ENCODE assay signal across 1 cellular context in genomic region chr2:60581461-60582282, GRCh38.
TF ChIP-seq lines count a peak whose summit lies in the region.

No MANE protein-coding gene starts in this region.

TF ChIP-seq in HepG2, 621 proteins besides CTCF, POLR2A, EP300 and RAD21 (continued from another document and continues in another):
- TF ChIP-seq ERF (CRISPR knock-in tag; IDR thresholded peaks at IDR 0.05): peak; percentile 57; the same call in 1 of the 2 replicates
- no peak for TF ChIP-seq ZNF274 (CRISPR knock-in tag; IDR thresholded peaks at IDR 0.05)
- 0 out of 2 replicates have a peak, but pooled peaks have one; percentile 31 for TF ChIP-seq MAZ (IDR thresholded peaks at IDR 0.05; ENCODE audit: borderline replicate concordance, low read depth, low read length)
- TF ChIP-seq MAZ (CRISPR knock-in tag; IDR thresholded peaks at IDR 0.05; ENCODE audit: low read depth): peak; percentile 43; the same call in 1 of the 2 replicates
- TF ChIP-seq, protein P1, sequence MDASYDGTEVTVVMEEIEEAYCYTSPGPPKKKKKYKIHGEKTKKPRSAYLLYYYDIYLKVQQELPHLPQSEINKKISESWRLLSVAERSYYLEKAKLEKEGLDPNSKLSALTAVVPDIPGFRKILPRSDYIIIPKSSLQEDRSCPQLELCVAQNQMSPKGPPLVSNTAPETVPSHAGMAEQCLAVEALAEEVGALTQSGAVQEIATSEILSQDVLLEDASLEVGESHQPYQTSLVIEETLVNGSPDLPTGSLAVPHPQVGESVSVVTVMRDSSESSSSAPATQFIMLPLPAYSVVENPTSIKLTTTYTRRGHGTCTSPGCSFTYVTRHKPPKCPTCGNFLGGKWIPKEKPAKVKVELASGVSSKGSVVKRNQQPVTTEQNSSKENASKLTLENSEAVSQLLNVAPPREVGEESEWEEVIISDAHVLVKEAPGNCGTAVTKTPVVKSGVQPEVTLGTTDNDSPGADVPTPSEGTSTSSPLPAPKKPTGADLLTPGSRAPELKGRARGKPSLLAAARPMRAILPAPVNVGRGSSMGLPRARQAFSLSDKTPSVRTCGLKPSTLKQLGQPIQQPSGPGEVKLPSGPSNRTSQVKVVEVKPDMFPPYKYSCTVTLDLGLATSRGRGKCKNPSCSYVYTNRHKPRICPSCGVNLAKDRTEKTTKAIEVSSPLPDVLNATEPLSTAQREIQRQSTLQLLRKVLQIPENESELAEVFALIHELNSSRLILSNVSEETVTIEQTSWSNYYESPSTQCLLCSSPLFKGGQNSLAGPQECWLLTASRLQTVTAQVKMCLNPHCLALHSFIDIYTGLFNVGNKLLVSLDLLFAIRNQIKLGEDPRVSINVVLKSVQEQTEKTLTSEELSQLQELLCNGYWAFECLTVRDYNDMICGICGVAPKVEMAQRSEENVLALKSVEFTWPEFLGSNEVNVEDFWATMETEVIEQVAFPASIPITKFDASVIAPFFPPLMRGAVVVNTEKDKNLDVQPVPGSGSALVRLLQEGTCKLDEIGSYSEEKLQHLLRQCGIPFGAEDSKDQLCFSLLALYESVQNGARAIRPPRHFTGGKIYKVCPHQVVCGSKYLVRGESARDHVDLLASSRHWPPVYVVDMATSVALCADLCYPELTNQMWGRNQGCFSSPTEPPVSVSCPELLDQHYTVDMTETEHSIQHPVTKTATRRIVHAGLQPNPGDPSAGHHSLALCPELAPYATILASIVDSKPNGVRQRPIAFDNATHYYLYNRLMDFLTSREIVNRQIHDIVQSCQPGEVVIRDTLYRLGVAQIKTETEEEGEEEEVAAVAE (CRISPR knock-in tag; IDR thresholded peaks at IDR 0.05; ENCODE audit: borderline replicate concordance): no peak
- TF ChIP-seq NPAS2 (CRISPR knock-in tag; IDR thresholded peaks at IDR 0.05; ENCODE audit: borderline replicate concordance): no peak
- TF ChIP-seq, protein P2, sequence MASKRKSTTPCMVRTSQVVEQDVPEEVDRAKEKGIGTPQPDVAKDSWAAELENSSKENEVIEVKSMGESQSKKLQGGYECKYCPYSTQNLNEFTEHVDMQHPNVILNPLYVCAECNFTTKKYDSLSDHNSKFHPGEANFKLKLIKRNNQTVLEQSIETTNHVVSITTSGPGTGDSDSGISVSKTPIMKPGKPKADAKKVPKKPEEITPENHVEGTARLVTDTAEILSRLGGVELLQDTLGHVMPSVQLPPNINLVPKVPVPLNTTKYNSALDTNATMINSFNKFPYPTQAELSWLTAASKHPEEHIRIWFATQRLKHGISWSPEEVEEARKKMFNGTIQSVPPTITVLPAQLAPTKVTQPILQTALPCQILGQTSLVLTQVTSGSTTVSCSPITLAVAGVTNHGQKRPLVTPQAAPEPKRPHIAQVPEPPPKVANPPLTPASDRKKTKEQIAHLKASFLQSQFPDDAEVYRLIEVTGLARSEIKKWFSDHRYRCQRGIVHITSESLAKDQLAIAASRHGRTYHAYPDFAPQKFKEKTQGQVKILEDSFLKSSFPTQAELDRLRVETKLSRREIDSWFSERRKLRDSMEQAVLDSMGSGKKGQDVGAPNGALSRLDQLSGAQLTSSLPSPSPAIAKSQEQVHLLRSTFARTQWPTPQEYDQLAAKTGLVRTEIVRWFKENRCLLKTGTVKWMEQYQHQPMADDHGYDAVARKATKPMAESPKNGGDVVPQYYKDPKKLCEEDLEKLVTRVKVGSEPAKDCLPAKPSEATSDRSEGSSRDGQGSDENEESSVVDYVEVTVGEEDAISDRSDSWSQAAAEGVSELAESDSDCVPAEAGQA (IDR thresholded peaks at IDR 0.05; ENCODE audit: low read depth): no peak
- TF ChIP-seq, protein P2 (CRISPR knock-in tag; IDR thresholded peaks at IDR 0.05; ENCODE audit: borderline replicate concordance): no peak
- no peak for TF ChIP-seq ZBTB44 (CRISPR knock-in tag; IDR thresholded peaks at IDR 0.05)
- no peak for TF ChIP-seq ZBTB38 (CRISPR knock-in tag; IDR thresholded peaks at IDR 0.05)
- no peak for TF ChIP-seq RARG (CRISPR knock-in tag; IDR thresholded peaks at IDR 0.05; ENCODE audit: low read depth)
- peak; percentile 43; the same call in 1 of the 2 replicates for TF ChIP-seq ZNF350 (CRISPR knock-in tag; IDR thresholded peaks at IDR 0.05; ENCODE audit: borderline replicate concordance, low read depth)
- TF ChIP-seq STAG1 (CRISPR knock-in tag; IDR thresholded peaks at IDR 0.05): peak; percentile 96
- TF ChIP-seq NFATC3 (CRISPR knock-in tag; IDR thresholded peaks at IDR 0.05): no peak
- TF ChIP-seq, protein P3, sequence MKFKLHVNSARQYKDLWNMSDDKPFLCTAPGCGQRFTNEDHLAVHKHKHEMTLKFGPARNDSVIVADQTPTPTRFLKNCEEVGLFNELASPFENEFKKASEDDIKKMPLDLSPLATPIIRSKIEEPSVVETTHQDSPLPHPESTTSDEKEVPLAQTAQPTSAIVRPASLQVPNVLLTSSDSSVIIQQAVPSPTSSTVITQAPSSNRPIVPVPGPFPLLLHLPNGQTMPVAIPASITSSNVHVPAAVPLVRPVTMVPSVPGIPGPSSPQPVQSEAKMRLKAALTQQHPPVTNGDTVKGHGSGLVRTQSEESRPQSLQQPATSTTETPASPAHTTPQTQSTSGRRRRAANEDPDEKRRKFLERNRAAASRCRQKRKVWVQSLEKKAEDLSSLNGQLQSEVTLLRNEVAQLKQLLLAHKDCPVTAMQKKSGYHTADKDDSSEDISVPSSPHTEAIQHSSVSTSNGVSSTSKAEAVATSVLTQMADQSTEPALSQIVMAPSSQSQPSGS (CRISPR knock-in tag; IDR thresholded peaks at IDR 0.05): no peak
- no peak for TF ChIP-seq RFX1 (IDR thresholded peaks at IDR 0.05)
- TF ChIP-seq, protein P4, sequence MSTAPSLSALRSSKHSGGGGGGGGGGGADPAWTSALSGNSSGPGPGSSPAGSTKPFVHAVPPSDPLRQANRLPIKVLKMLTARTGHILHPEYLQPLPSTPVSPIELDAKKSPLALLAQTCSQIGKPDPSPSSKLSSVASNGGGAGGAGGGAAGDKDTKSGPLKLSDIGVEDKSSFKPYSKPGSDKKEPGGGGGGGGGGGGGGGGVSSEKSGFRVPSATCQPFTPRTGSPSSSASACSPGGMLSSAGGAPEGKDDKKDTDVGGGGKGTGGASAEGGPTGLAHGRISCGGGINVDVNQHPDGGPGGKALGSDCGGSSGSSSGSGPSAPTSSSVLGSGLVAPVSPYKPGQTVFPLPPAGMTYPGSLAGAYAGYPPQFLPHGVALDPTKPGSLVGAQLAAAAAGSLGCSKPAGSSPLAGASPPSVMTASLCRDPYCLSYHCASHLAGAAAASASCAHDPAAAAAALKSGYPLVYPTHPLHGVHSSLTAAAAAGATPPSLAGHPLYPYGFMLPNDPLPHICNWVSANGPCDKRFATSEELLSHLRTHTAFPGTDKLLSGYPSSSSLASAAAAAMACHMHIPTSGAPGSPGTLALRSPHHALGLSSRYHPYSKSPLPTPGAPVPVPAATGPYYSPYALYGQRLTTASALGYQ (CRISPR knock-in tag; IDR thresholded peaks at IDR 0.05): no peak
- TF ChIP-seq, protein P5, sequence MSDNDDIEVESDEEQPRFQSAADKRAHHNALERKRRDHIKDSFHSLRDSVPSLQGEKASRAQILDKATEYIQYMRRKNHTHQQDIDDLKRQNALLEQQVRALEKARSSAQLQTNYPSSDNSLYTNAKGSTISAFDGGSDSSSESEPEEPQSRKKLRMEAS (IDR thresholded peaks at IDR 0.05): peak; percentile 41; the same call in 1 of the 2 replicates
- TF ChIP-seq, protein P6, sequence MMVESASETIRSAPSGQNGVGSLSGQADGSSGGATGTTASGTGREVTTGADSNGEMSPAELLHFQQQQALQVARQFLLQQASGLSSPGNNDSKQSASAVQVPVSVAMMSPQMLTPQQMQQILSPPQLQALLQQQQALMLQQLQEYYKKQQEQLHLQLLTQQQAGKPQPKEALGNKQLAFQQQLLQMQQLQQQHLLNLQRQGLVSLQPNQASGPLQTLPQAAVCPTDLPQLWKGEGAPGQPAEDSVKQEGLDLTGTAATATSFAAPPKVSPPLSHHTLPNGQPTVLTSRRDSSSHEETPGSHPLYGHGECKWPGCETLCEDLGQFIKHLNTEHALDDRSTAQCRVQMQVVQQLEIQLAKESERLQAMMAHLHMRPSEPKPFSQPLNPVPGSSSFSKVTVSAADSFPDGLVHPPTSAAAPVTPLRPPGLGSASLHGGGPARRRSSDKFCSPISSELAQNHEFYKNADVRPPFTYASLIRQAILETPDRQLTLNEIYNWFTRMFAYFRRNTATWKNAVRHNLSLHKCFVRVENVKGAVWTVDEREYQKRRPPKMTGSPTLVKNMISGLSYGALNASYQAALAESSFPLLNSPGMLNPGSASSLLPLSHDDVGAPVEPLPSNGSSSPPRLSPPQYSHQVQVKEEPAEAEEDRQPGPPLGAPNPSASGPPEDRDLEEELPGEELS (CRISPR knock-in tag; IDR thresholded peaks at IDR 0.05): no peak
- TF ChIP-seq, protein P7, sequence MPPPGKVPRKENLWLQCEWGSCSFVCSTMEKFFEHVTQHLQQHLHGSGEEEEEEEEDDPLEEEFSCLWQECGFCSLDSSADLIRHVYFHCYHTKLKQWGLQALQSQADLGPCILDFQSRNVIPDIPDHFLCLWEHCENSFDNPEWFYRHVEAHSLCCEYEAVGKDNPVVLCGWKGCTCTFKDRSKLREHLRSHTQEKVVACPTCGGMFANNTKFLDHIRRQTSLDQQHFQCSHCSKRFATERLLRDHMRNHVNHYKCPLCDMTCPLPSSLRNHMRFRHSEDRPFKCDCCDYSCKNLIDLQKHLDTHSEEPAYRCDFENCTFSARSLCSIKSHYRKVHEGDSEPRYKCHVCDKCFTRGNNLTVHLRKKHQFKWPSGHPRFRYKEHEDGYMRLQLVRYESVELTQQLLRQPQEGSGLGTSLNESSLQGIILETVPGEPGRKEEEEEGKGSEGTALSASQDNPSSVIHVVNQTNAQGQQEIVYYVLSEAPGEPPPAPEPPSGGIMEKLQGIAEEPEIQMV (CRISPR knock-in tag; IDR thresholded peaks at IDR 0.05; ENCODE audit: low read depth): peak; percentile 71; the same call in 1 of the 2 replicates
- no peak for TF ChIP-seq JARID2 (CRISPR knock-in tag; IDR thresholded peaks at IDR 0.05; ENCODE audit: insufficient replicate concordance)
- TF ChIP-seq MED8 (CRISPR knock-in tag; IDR thresholded peaks at IDR 0.05; ENCODE audit: insufficient replicate concordance): no peak
- no peak for TF ChIP-seq ZNF441 (CRISPR knock-in tag; IDR thresholded peaks at IDR 0.05; ENCODE audit: borderline replicate concordance)
- no peak for TF ChIP-seq ZNF567 (CRISPR knock-in tag; IDR thresholded peaks at IDR 0.05; ENCODE audit: borderline replicate concordance)
- 0 out of 2 replicates have a peak, but pooled peaks have one; percentile 69 for TF ChIP-seq ZNF691 (CRISPR knock-in tag; IDR thresholded peaks at IDR 0.05; ENCODE audit: borderline replicate concordance, low read depth)
- no peak for TF ChIP-seq TCF7 (IDR thresholded peaks at IDR 0.05; ENCODE audit: low read depth)
- TF ChIP-seq ZNF44 (CRISPR knock-in tag; IDR thresholded peaks at IDR 0.05): no peak
- no peak for TF ChIP-seq SRSF1 (optimal IDR thresholded peaks at IDR 0.05; ENCODE audit: low read depth, low read length)
- no peak for TF ChIP-seq CREB1 (IDR thresholded peaks at IDR 0.05)
- no peak for TF ChIP-seq CREB1 (CRISPR knock-in tag; IDR thresholded peaks at IDR 0.05)
- TF ChIP-seq ZIK1 (CRISPR knock-in tag; IDR thresholded peaks at IDR 0.05; ENCODE audit: borderline replicate concordance, low read depth): peak; percentile 34; the same call in 1 of the 2 replicates
- no peak for TF ChIP-seq PLRG1 (conservative IDR thresholded peaks at IDR 0.05)
- TF ChIP-seq THAP11 (CRISPR knock-in tag; IDR thresholded peaks at IDR 0.05): peak; percentile 32; the same call in 1 of the 2 replicates
- TF ChIP-seq SRF (IDR thresholded peaks at IDR 0.05; ENCODE audit: low read depth, low read length): no peak
- TF ChIP-seq, protein P8, sequence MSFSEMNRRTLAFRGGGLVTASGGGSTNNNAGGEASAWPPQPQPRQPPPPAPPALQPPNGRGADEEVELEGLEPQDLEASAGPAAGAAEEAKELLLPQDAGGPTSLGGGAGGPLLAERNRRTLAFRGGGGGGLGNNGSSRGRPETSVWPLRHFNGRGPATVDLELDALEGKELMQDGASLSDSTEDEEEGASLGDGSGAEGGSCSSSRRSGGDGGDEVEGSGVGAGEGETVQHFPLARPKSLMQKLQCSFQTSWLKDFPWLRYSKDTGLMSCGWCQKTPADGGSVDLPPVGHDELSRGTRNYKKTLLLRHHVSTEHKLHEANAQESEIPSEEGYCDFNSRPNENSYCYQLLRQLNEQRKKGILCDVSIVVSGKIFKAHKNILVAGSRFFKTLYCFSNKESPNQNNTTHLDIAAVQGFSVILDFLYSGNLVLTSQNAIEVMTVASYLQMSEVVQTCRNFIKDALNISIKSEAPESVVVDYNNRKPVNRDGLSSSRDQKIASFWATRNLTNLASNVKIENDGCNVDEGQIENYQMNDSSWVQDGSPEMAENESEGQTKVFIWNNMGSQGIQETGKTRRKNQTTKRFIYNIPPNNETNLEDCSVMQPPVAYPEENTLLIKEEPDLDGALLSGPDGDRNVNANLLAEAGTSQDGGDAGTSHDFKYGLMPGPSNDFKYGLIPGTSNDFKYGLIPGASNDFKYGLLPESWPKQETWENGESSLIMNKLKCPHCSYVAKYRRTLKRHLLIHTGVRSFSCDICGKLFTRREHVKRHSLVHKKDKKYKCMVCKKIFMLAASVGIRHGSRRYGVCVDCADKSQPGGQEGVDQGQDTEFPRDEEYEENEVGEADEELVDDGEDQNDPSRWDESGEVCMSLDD (CRISPR knock-in tag; IDR thresholded peaks at IDR 0.05; ENCODE audit: borderline replicate concordance): no peak
